In genomic region chr3:53616971-53617892, GRCh38 we compare ENCODE assay signal across 16 cellular contexts.
DNase-seq lines count a peak whose midpoint lies in the region; ATAC-seq and TF ChIP-seq lines count a peak whose summit lies in the region.
"Had no signal": no experiment of that assay in that cellular context is flagged by ENCODE, and none has a peak within 500 bp of the region (broad histone marks: within the 10 kb centered on the region; RNA-seq: fewer than 3 reads in every experiment).

No MANE protein-coding gene starts in this region.

- H3K27me3 ChIP-seq in dorsolateral prefrontal cortex = no peaks in the 10 kb centered on the region
- H3K27me3 ChIP-seq: BE2C, Peyer's patch had no signal

- intact Hi-C loops in dorsolateral prefrontal cortex (cut with DNase I) = no loop called here

- no peak overlapping the region for H3K4me3 ChIP-seq in dorsolateral prefrontal cortex
- H3K4me3 ChIP-seq: K562, Peyer's patch had no signal

- no peaks in the 10 kb centered on the region for H3K4me1 Mint-ChIP-seq in osteocyte (ENCODE audit: unreplicated experiment)

- H3K27ac Mint-ChIP-seq in osteocyte (ENCODE audit: unreplicated experiment) = no peak overlapping the region

- no peaks in the 10 kb centered on the region for H3K9me3 Mint-ChIP-seq in osteocyte (ENCODE audit: unreplicated experiment)
- H3K9me3 Mint-ChIP-seq: H9 had no signal

- H3K27ac ChIP-seq in dorsolateral prefrontal cortex = peak overlapping the region in 38 of 59 donors; percentile 1 to 71 (median 43)
- H3K27ac ChIP-seq: HL-60, Peyer's patch had no signal

- no peak overlapping the region for H3K4me3 Mint-ChIP-seq in osteocyte (ENCODE audit: unreplicated experiment)
- H3K4me3 Mint-ChIP-seq: H9 had no signal

- peaks cover 12% of the 10 kb centered on the region for H3K27me3 Mint-ChIP-seq in osteocyte (ENCODE audit: unreplicated experiment)

- H3K36me3 Mint-ChIP-seq in osteocyte (ENCODE audit: unreplicated experiment) = no peaks in the 10 kb centered on the region

- DNase-seq in ELR (ENCODE audit: low read depth) = peak; percentile 0
- DNase-seq in NCI-H69 (lab: John Stamatoyannopoulos, UW) = peak; percentile 77
- no peak for DNase-seq in dorsolateral prefrontal cortex
- DNase-seq in osteocyte (ENCODE audit: extremely low spot score, unreplicated experiment) = peak; percentile 30
- DNase-seq in HPDE6-E6E7 (ENCODE audit: extremely low spot score) = no peak
- DNase-seq in NCI-H2171 (lab: John Stamatoyannopoulos, UW) = no peak
- DNase-seq: BE2C, H9, NCI-H1436, NCI-H2227 treated with DMSO at 0.1 percent for 48 hours, Peyer's patch, SHP77 treated with DMSO at 0.1 percent for 48 hours had no signal

- no peak for ATAC-seq in HG03565 (IDR thresholded peaks at IDR 0.05; ENCODE audit: unreplicated experiment)
- ATAC-seq in HG03139 (IDR thresholded peaks at IDR 0.05; ENCODE audit: unreplicated experiment) = no peak
- ATAC-seq: K562 had no signal

- TF ChIP-seq CTCF in dorsolateral prefrontal cortex (IDR thresholded peaks at IDR 0.05 in 54 of 56, conservative IDR thresholded peaks at IDR 0.05 in 2 of 56; ENCODE audit: low read depth in 1 of 56, partially characterized antibody in 56 of 56) (no peak), osteocyte (IDR thresholded peaks at IDR 0.05) (no peak)

Comparison
In these comparisons a context has a peak if more than half of its experiments do, and no peak if none do; other contexts are left out.
1. DNase-seq: peak in ELR (single experiment), NCI-H69 (single experiment) and osteocyte (single experiment); none in dorsolateral prefrontal cortex (0 of 10), HPDE6-E6E7 (single experiment) and NCI-H2171 (single experiment).